Comparison of ENCODE assay signal across 2 cellular contexts in the genomic region with DNA sequence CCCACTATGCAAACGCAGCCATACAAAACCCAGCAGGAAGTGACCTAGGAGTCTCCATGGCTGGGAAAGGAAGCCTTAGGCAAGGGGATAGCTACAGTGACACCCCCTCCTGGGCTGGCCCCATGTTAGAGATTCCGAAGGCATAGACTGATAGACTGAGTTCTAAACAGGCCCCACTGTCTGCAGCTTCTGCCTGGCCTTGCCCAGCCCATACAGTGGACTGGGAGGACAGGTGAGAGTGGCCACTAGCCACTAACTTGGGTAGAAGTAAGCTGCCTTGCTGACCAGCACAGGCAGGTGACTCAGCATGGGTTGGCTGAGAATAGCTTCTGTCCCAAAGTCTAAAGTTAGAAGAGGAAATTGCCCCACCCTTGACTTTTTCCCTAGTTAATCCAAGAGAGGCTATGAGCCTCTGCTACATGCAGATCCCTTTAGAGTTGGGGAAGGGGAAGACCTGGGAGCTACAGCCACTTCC.
TF ChIP-seq lines count a peak whose summit lies in the region.

No MANE protein-coding gene starts in this region.

TF ChIP-seq in GM23338, 12 proteins besides CTCF, POLR2A, EP300 and RAD21 (continued from another document):
- TF ChIP-seq, protein P1, sequence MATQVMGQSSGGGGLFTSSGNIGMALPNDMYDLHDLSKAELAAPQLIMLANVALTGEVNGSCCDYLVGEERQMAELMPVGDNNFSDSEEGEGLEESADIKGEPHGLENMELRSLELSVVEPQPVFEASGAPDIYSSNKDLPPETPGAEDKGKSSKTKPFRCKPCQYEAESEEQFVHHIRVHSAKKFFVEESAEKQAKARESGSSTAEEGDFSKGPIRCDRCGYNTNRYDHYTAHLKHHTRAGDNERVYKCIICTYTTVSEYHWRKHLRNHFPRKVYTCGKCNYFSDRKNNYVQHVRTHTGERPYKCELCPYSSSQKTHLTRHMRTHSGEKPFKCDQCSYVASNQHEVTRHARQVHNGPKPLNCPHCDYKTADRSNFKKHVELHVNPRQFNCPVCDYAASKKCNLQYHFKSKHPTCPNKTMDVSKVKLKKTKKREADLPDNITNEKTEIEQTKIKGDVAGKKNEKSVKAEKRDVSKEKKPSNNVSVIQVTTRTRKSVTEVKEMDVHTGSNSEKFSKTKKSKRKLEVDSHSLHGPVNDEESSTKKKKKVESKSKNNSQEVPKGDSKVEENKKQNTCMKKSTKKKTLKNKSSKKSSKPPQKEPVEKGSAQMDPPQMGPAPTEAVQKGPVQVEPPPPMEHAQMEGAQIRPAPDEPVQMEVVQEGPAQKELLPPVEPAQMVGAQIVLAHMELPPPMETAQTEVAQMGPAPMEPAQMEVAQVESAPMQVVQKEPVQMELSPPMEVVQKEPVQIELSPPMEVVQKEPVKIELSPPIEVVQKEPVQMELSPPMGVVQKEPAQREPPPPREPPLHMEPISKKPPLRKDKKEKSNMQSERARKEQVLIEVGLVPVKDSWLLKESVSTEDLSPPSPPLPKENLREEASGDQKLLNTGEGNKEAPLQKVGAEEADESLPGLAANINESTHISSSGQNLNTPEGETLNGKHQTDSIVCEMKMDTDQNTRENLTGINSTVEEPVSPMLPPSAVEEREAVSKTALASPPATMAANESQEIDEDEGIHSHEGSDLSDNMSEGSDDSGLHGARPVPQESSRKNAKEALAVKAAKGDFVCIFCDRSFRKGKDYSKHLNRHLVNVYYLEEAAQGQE (IDR thresholded peaks at IDR 0.05; ENCODE audit: unreplicated experiment): no peak
- TF ChIP-seq, protein P2, sequence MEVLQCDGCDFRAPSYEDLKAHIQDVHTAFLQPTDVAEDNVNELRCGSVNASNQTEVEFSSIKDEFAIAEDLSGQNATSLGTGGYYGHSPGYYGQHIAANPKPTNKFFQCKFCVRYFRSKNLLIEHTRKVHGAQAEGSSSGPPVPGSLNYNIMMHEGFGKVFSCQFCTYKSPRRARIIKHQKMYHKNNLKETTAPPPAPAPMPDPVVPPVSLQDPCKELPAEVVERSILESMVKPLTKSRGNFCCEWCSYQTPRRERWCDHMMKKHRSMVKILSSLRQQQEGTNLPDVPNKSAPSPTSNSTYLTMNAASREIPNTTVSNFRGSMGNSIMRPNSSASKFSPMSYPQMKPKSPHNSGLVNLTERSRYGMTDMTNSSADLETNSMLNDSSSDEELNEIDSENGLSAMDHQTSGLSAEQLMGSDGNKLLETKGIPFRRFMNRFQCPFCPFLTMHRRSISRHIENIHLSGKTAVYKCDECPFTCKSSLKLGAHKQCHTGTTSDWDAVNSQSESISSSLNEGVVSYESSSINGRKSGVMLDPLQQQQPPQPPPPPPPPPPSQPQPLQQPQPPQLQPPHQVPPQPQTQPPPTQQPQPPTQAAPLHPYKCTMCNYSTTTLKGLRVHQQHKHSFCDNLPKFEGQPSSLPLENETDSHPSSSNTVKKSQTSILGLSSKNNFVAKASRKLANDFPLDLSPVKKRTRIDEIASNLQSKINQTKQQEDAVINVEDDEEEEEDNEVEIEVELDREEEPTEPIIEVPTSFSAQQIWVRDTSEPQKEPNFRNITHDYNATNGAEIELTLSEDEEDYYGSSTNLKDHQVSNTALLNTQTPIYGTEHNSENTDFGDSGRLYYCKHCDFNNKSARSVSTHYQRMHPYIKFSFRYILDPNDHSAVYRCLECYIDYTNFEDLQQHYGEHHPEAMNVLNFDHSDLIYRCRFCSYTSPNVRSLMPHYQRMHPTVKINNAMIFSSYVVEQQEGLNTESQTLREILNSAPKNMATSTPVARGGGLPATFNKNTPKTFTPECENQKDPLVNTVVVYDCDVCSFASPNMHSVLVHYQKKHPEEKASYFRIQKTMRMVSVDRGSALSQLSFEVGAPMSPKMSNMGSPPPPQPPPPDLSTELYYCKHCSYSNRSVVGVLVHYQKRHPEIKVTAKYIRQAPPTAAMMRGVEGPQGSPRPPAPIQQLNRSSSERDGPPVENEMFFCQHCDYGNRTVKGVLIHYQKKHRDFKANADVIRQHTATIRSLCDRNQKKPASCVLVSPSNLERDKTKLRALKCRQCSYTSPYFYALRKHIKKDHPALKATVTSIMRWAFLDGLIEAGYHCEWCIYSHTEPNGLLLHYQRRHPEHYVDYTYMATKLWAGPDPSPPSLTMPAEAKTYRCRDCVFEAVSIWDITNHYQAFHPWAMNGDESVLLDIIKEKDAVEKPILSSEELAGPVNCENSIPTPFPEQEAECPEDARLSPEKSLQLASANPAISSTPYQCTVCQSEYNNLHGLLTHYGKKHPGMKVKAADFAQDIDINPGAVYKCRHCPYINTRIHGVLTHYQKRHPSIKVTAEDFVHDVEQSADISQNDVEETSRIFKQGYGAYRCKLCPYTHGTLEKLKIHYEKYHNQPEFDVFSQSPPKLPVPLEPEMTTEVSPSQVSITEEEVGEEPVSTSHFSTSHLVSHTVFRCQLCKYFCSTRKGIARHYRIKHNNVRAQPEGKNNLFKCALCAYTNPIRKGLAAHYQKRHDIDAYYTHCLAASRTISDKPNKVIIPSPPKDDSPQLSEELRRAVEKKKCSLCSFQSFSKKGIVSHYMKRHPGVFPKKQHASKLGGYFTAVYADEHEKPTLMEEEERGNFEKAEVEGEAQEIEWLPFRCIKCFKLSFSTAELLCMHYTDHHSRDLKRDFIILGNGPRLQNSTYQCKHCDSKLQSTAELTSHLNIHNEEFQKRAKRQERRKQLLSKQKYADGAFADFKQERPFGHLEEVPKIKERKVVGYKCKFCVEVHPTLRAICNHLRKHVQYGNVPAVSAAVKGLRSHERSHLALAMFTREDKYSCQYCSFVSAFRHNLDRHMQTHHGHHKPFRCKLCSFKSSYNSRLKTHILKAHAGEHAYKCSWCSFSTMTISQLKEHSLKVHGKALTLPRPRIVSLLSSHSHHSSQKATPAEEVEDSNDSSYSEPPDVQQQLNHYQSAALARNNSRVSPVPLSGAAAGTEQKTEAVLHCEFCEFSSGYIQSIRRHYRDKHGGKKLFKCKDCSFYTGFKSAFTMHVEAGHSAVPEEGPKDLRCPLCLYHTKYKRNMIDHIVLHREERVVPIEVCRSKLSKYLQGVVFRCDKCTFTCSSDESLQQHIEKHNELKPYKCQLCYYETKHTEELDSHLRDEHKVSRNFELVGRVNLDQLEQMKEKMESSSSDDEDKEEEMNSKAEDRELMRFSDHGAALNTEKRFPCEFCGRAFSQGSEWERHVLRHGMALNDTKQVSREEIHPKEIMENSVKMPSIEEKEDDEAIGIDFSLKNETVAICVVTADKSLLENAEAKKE (CRISPR knock-in tag; IDR thresholded peaks at IDR 0.05): no peak
- no peak for TF ChIP-seq NANOG (IDR thresholded peaks at IDR 0.05; ENCODE audit: borderline replicate concordance)

TF ChIP-seq in WTC11, 78 proteins besides CTCF, POLR2A, EP300 and RAD21 (continued from another document):
- TF ChIP-seq, protein P3, sequence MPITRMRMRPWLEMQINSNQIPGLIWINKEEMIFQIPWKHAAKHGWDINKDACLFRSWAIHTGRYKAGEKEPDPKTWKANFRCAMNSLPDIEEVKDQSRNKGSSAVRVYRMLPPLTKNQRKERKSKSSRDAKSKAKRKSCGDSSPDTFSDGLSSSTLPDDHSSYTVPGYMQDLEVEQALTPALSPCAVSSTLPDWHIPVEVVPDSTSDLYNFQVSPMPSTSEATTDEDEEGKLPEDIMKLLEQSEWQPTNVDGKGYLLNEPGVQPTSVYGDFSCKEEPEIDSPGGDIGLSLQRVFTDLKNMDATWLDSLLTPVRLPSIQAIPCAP (CRISPR knock-in tag; IDR thresholded peaks at IDR 0.05): no peak
- no peak for TF ChIP-seq TP53 (CRISPR knock-in tag; IDR thresholded peaks at IDR 0.05)
- no peak for TF ChIP-seq ZNF138 (CRISPR knock-in tag; conservative IDR thresholded peaks at IDR 0.05)
